ENCODE assay signal across 1 cellular context in genomic region chr12:56670836-56671235, GRCh38.
TF ChIP-seq lines count a peak whose summit lies in the region.

No MANE protein-coding gene starts in this region.

TF ChIP-seq in WTC11, 78 proteins besides CTCF, POLR2A, EP300 and RAD21 (continued from another document):
- TF ChIP-seq ZMAT4 (CRISPR knock-in tag; IDR thresholded peaks at IDR 0.05): no peak
- TF ChIP-seq, protein P1, sequence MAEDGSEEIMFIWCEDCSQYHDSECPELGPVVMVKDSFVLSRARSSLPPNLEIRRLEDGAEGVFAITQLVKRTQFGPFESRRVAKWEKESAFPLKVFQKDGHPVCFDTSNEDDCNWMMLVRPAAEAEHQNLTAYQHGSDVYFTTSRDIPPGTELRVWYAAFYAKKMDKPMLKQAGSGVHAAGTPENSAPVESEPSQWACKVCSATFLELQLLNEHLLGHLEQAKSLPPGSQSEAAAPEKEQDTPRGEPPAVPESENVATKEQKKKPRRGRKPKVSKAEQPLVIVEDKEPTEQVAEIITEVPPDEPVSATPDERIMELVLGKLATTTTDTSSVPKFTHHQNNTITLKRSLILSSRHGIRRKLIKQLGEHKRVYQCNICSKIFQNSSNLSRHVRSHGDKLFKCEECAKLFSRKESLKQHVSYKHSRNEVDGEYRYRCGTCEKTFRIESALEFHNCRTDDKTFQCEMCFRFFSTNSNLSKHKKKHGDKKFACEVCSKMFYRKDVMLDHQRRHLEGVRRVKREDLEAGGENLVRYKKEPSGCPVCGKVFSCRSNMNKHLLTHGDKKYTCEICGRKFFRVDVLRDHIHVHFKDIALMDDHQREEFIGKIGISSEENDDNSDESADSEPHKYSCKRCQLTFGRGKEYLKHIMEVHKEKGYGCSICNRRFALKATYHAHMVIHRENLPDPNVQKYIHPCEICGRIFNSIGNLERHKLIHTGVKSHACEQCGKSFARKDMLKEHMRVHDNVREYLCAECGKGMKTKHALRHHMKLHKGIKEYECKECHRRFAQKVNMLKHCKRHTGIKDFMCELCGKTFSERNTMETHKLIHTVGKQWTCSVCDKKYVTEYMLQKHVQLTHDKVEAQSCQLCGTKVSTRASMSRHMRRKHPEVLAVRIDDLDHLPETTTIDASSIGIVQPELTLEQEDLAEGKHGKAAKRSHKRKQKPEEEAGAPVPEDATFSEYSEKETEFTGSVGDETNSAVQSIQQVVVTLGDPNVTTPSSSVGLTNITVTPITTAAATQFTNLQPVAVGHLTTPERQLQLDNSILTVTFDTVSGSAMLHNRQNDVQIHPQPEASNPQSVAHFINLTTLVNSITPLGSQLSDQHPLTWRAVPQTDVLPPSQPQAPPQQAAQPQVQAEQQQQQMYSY (CRISPR knock-in tag; IDR thresholded peaks at IDR 0.05): no peak
- no peak for TF ChIP-seq ATF3 (CRISPR knock-in tag; conservative IDR thresholded peaks at IDR 0.05)
